9 cellular contexts compared by ENCODE assay signal in genomic region chr15:58473720-58474119, GRCh38. TPM values are rescaled to one million over a fixed set of nuclear protein-coding genes. Genes with fewer than 3 reads are reported as not detected.
DNase-seq lines count a peak whose midpoint lies in the region; ATAC-seq, FAIRE-seq and TF ChIP-seq lines count a peak whose summit lies in the region.
"Had no signal": no experiment of that assay in that cellular context is flagged by ENCODE, and none has a peak within 500 bp of the region (broad histone marks: within the 10 kb centered on the region; RNA-seq: fewer than 3 reads in every experiment).

No MANE protein-coding gene starts in this region.

- H3K4me1 ChIP-seq in hepatocyte (ENCODE audit: insufficient read depth) = peaks cover 33% of the 10 kb centered on the region

- ATAC-seq in GM21447 (IDR thresholded peaks at IDR 0.05; ENCODE audit: unreplicated experiment) (peak; percentile 22), GM21619 (IDR thresholded peaks at IDR 0.05; ENCODE audit: unreplicated experiment) (no peak), HG03135 (IDR thresholded peaks at IDR 0.05; ENCODE audit: unreplicated experiment) (no peak)

- no peaks in the 10 kb centered on the region for H3K9me3 Mint-ChIP-seq in activated CD4-positive, alpha-beta memory T cell treated with anti-CD3 and anti-CD28 coated beads for 36 hours

- peaks cover 48% of the 10 kb centered on the region for H3K4me1 Mint-ChIP-seq in activated CD4-positive, alpha-beta memory T cell treated with anti-CD3 and anti-CD28 coated beads for 36 hours (ENCODE audit: low read depth)

- no peaks in the 10 kb centered on the region for H4K20me1 ChIP-seq in hepatocyte (ENCODE audit: insufficient read depth, poor library complexity, severe bottlenecking)

- peak overlapping the region; percentile 77 for H3K27ac Mint-ChIP-seq in activated CD4-positive, alpha-beta memory T cell treated with anti-CD3 and anti-CD28 coated beads for 36 hours

- no peak for TF ChIP-seq CTCF in hepatocyte (IDR thresholded peaks at IDR 0.05; ENCODE audit: poor library complexity)

- no peaks in the 10 kb centered on the region for H3K27me3 ChIP-seq in hepatocyte
- H3K27me3 ChIP-seq: heart left ventricle had no signal

- H3K36me3 Mint-ChIP-seq in activated CD4-positive, alpha-beta memory T cell treated with anti-CD3 and anti-CD28 coated beads for 36 hours = no peaks in the 10 kb centered on the region

- CTCF ChIA-PET in activated CD4-positive, alpha-beta memory T cell treated with anti-CD3 and anti-CD28 coated beads for 36 hours (lab: Charles Lee) = no interaction called here

- H3K27me3 Mint-ChIP-seq in activated CD4-positive, alpha-beta memory T cell treated with anti-CD3 and anti-CD28 coated beads for 36 hours = no peaks in the 10 kb centered on the region

- no peak overlapping the region for H3K27ac ChIP-seq in hepatocyte

- no peak overlapping the region for H3K4me2 ChIP-seq in hepatocyte

- H2AFZ ChIP-seq in hepatocyte = no peak overlapping the region

- H3K4me3 ChIP-seq in hepatocyte = no peak overlapping the region
- H3K4me3 ChIP-seq: heart left ventricle had no signal

- no peaks in the 10 kb centered on the region for H3K9me3 ChIP-seq in hepatocyte (ENCODE audit: low read depth)
- H3K9me3 ChIP-seq: heart left ventricle had no signal

- H3K36me3 ChIP-seq in hepatocyte (replicated peaks; ENCODE audit: insufficient read depth, low read depth) = no peaks in the 10 kb centered on the region
- H3K36me3 ChIP-seq: heart left ventricle had no signal

- no peak for FAIRE-seq in frontal cortex (lab: Jason Lieb, UNC)

- 73% methylated on average over 2 of the region's 2 CpGs for WGBS in hepatocyte (ENCODE audit: low lambda C conversion rate, missing lambda C conversion rate)

- peak overlapping the region; percentile 27 for H3K4me3 Mint-ChIP-seq in activated CD4-positive, alpha-beta memory T cell treated with anti-CD3 and anti-CD28 coated beads for 36 hours

- no peaks in the 10 kb centered on the region for H3K79me2 ChIP-seq in hepatocyte

- intact Hi-C loops in activated CD4-positive, alpha-beta memory T cell treated with anti-CD3 and anti-CD28 coated beads for 36 hours (cut with micrococcal nuclease) = loop anchor here (1.0 to 5.0 kb wide), 3 partner anchors 16 to 141 kb away; no protein-coding TSS in a partner anchor

- POLR2A ChIA-PET in activated CD4-positive, alpha-beta memory T cell treated with anti-CD3 and anti-CD28 coated beads for 36 hours (lab: Charles Lee) = interaction anchor here (1.3 to 1.5 kb wide), 2 partner anchors 15 to 141 kb away, joined by 3 read pairs; no protein-coding TSS in a partner anchor

- H3K9me2 ChIP-seq in hepatocyte (replicated peaks; ENCODE audit: insufficient read depth) = no peaks in the 10 kb centered on the region

- DNase-seq in AG08396 (ENCODE audit: low spot score) = peak; percentile 38
- no peak for DNase-seq in activated CD4-positive, alpha-beta memory T cell treated with anti-CD3 and anti-CD28 coated beads for 36 hours
- peak; percentile 48 for DNase-seq in hepatocyte (ENCODE audit: low spot score)
- no peak for DNase-seq in frontal cortex (ENCODE audit: low spot score in 2 of 2)
- DNase-seq in NCI-H2227 (lab: John Stamatoyannopoulos, UW; ENCODE audit: unreplicated experiment) = no peak
- DNase-seq: heart left ventricle had no signal

RNA-seq across cellular contexts. Expression of gene LIPC, which starts 41.9 kb away (rescaled TPM):
- total RNA-seq in activated CD4-positive, alpha-beta memory T cell treated with anti-CD3 and anti-CD28 coated beads for 36 hours = not detected
- 64.8 and 67.7 TPM in 2 replicates for total RNA-seq in hepatocyte
- 34.3 and 37.0 TPM in 2 replicates for polyA plus RNA-seq in hepatocyte
- not detected for total RNA-seq in frontal cortex

Comparison
In these comparisons a context has a peak if more than half of its experiments do, and no peak if none do; other contexts are left out.
1. DNase-seq: peak in AG08396 (single experiment) and hepatocyte (single experiment); none in activated CD4-positive, alpha-beta memory T cell treated with anti-CD3 and anti-CD28 coated beads for 36 hours (single experiment), frontal cortex (0 of 2) and NCI-H2227 (single experiment).
2. RNA of gene LIPC, which starts 41.9 kb away (total RNA-seq): 64.8 to 67.7 TPM in hepatocyte; not detected in activated CD4-positive, alpha-beta memory T cell treated with anti-CD3 and anti-CD28 coated beads for 36 hours and not detected in frontal cortex (single experiment); every median in the first group is over 10 times any median in the second.